9 cellular contexts compared by ENCODE assay signal in genomic region chr15:70466895-70467529, GRCh38.
DNase-seq lines count a peak whose midpoint lies in the region; ATAC-seq and TF ChIP-seq lines count a peak whose summit lies in the region.
"Had no signal": no experiment of that assay in that cellular context is flagged by ENCODE, and none has a peak within 500 bp of the region (broad histone marks: within the 10 kb centered on the region; RNA-seq: fewer than 3 reads in every experiment).

No MANE protein-coding gene starts in this region.

- H3K27ac ChIP-seq in osteoblast (ENCODE audit: low read depth, low read length): no peak overlapping the region
- H3K27ac ChIP-seq: SK-N-MC had no signal

- intact Hi-C loops in Caco-2 (cut with micrococcal nuclease; ENCODE audit: unreplicated experiment): loop anchor here (1.0 kb wide), 1 partner anchor 99 kb away; no protein-coding TSS in a partner anchor

- peaks cover 6% of the 10 kb centered on the region for H3K36me3 Mint-ChIP-seq in Caco-2 (ENCODE audit: insufficient read depth, unreplicated experiment)

- H3K4me1 Mint-ChIP-seq in Caco-2 (ENCODE audit: low read depth, unreplicated experiment): peaks cover 8% of the 10 kb centered on the region

- H3K27me3 ChIP-seq in Caco-2 (replicated peaks; ENCODE audit: control insufficient read depth, insufficient read depth, low read length) (no peaks in the 10 kb centered on the region), osteoblast (ENCODE audit: insufficient read depth, low read length) (peaks cover 4% of the 10 kb centered on the region)

- TF ChIP-seq CTCF in Caco-2 (IDR thresholded peaks at IDR 0.05; ENCODE audit: insufficient read depth in 1 of 2, low read depth in 1 of 2, low read length in 1 of 2, severe bottlenecking in 1 of 2, unreplicated experiment in 1 of 2) (peak; percentile 48 to 86), osteoblast (IDR thresholded peaks at IDR 0.05; ENCODE audit: extremely low read depth, low read depth, low read length) (peak; percentile 82)

- H2AFZ ChIP-seq in osteoblast (ENCODE audit: low read length): no peak overlapping the region

- no TSS peak for BruUV-seq in Caco-2 (replicated peaks; lab: Mats Ljungman, UMichigan)

- H3K4me1 ChIP-seq in Caco-2: no peaks in the 10 kb centered on the region
- H3K4me1 ChIP-seq in osteoblast (ENCODE audit: insufficient read depth, low read length): peaks cover 9% of the 10 kb centered on the region

- POLR2A ChIA-PET in Caco-2 (lab: Charles Lee): no interaction called here

- peak; percentile 60 to 64 for DNase-seq in Caco-2
- DNase-seq in GOT3 (lab: John Stamatoyannopoulos, UW): peak; percentile 27
- DNase-seq in NCI-H69 (lab: John Stamatoyannopoulos, UW): peak; percentile 68
- peak; percentile 54 for DNase-seq in activated T-cell treated with anti-CD3 and anti-CD28 coated beads, Interleukin-2, amount 50 U/mL, for 1 hour
- peak; percentile 41 for DNase-seq in fibroblast of the conjunctiva (ENCODE audit: low read depth)
- no peak for DNase-seq in osteoblast (ENCODE audit: insufficient read length, low spot score, missing footprints)
- DNase-seq in NCI-H128 (lab: John Stamatoyannopoulos, UW; ENCODE audit: unreplicated experiment): no peak

- H3K4me3 ChIP-seq in Caco-2 (ENCODE audit: low read depth, low read length) (no peak overlapping the region), osteoblast (ENCODE audit: insufficient read depth, low read length) (no peak overlapping the region)
- H3K4me3 ChIP-seq: SK-N-MC had no signal

- no peak overlapping the region for H3K4me2 ChIP-seq in osteoblast (ENCODE audit: insufficient read depth, low read length)

- no peaks in the 10 kb centered on the region for H3K9me3 ChIP-seq in Caco-2
- H3K9me3 ChIP-seq in osteoblast (ENCODE audit: low read depth, low read length): no peaks in the 10 kb centered on the region

- no peak for ATAC-seq in GM19328 (IDR thresholded peaks at IDR 0.05; ENCODE audit: unreplicated experiment)

- no peak overlapping the region for H3K4me3 Mint-ChIP-seq in Caco-2 (ENCODE audit: unreplicated experiment)

- CTCF ChIA-PET in Caco-2 (lab: Charles Lee): interaction anchor here (0.6 to 1.9 kb wide), 20 partner anchors 9 to 368 kb away, joined by 3 to 19 read pairs (median 4); no protein-coding TSS in a partner anchor

- H3K36me3 ChIP-seq in Caco-2 (ENCODE audit: control insufficient read depth, insufficient read depth, low read length): no peaks in the 10 kb centered on the region
- H3K36me3 ChIP-seq in osteoblast (ENCODE audit: insufficient read depth, low read length): no peaks in the 10 kb centered on the region

- H4K20me1 ChIP-seq in osteoblast (ENCODE audit: insufficient read depth, low read length): no peaks in the 10 kb centered on the region

- no peak overlapping the region for H3K27ac Mint-ChIP-seq in Caco-2 (ENCODE audit: unreplicated experiment)

- H3K27me3 Mint-ChIP-seq in Caco-2 (ENCODE audit: insufficient read depth, unreplicated experiment): no peaks in the 10 kb centered on the region

- no peaks in the 10 kb centered on the region for H3K9me3 Mint-ChIP-seq in Caco-2 (ENCODE audit: unreplicated experiment)

- no peaks in the 10 kb centered on the region for H3K79me2 ChIP-seq in osteoblast (ENCODE audit: insufficient read depth, low read length)

Comparison
In these comparisons a context has a peak if more than half of its experiments do, and no peak if none do; other contexts are left out.
1. DNase-seq: peak in Caco-2 (2 of 2), GOT3 (single experiment), NCI-H69 (single experiment), activated T-cell treated with anti-CD3 and anti-CD28 coated beads, Interleukin-2, amount 50 U/mL, for 1 hour (single experiment) and fibroblast of the conjunctiva (single experiment); none in osteoblast (single experiment) and NCI-H128 (single experiment).